9 cellular contexts compared by ENCODE assay signal in the genomic region with DNA sequence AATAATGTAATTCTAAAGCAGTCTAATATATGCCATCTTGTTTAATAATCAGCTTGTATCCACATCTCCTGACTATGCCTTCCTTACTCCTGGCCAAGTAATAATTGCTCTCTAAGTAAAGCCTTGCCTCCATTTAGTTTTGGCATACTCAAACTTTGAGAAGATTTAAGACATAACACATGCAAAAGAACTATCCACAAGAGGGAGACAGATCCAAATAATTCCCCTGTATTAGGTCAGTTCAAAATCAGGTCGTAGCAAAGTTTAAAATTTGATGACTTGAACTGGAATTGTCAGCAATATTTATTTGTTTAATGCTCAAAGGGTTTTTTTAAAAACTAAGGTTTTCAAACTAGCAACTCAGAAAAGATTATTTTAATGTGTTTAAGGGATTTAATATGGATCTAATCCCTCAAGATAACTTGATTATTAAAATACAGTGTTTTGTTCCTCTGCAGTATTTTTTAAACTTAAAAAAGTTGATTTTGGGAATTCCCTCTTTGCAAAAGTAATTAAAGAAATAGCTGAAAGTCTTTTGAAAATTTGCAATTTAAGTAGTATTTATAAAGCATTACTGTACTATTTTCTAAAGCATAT.
DNase-seq lines count a peak whose midpoint lies in the region; ATAC-seq and TF ChIP-seq lines count a peak whose summit lies in the region.
"Had no signal": no experiment of that assay in that cellular context is flagged by ENCODE, and none has a peak within 500 bp of the region (broad histone marks: within the 10 kb centered on the region; RNA-seq: fewer than 3 reads in every experiment).

No MANE protein-coding gene starts in this region.

- no peak overlapping the region for H3K4me3 Mint-ChIP-seq in CD14-positive monocyte

- DNase-seq in CD14-positive monocyte (ENCODE audit: low spot score) (no peak), HT1080 (ENCODE audit: low read depth) (peak; percentile 43), iris pigment epithelial cell (ENCODE audit: low read depth) (peak; percentile 70), aorta (no peak), MG63 (no peak)
- no peak for DNase-seq in activated CD8-positive, alpha-beta memory T cell treated with anti-CD3 and anti-CD28 coated beads for 24 hours
- DNase-seq: left cardiac atrium had no signal

- no peak overlapping the region for H3K4me3 ChIP-seq in WI38 (ENCODE audit: low read depth, low read length)
- H3K4me3 ChIP-seq in aorta (ENCODE audit: low read length in 2 of 2): no peak overlapping the region
- H3K4me3 ChIP-seq in MG63: no peak overlapping the region

- peaks cover 34 to 40% of the 10 kb centered on the region in 2 donors for H3K36me3 Mint-ChIP-seq in CD14-positive monocyte

- no peaks in the 10 kb centered on the region for H3K27me3 Mint-ChIP-seq in CD14-positive monocyte (ENCODE audit: low read depth in 3 of 3)

- H3K27ac ChIP-seq in aorta (ENCODE audit: low read depth in 1 of 2, low read length in 2 of 2): no peak overlapping the region

- peak; percentile 50 for TF ChIP-seq CTCF in CD14-positive monocyte (IDR thresholded peaks at IDR 0.05)
- TF ChIP-seq CTCF in WI38 (IDR thresholded peaks at IDR 0.05; ENCODE audit: low read depth, low read length): peak; percentile 33; the same call in 1 of the 2 replicates

- intact Hi-C loops in CD14-positive monocyte (cut with micrococcal nuclease): no loop called here
- intact Hi-C loops in aorta (cut with DNase I): loop anchor here (5.0 to 10.0 kb wide), 3 partner anchors 46 to 1074 kb away; no protein-coding TSS in a partner anchor

- no peaks in the 10 kb centered on the region for H3K4me1 ChIP-seq in aorta (ENCODE audit: control insufficient read depth in 1 of 2, insufficient read depth in 2 of 2, low read length in 2 of 2)

- peak; percentile 74 for ATAC-seq in aorta (ENCODE audit: low FRiP score)
- no peak for ATAC-seq in HG02970 (IDR thresholded peaks at IDR 0.05; ENCODE audit: low FRiP score, unreplicated experiment)

- peaks cover 14% of the 10 kb centered on the region for H3K4me1 Mint-ChIP-seq in CD14-positive monocyte

- H3K9me3 ChIP-seq in aorta (ENCODE audit: control insufficient read depth, low read length): no peaks in the 10 kb centered on the region
- no peaks in the 10 kb centered on the region for H3K9me3 ChIP-seq in MG63

- H3K27me3 ChIP-seq in aorta (ENCODE audit: control insufficient read depth in 1 of 2, insufficient read depth in 2 of 2, low read length in 1 of 2): no peaks in the 10 kb centered on the region
- H3K27me3 ChIP-seq in MG63: no peaks in the 10 kb centered on the region; the same call in 1 of the 2 replicates

- no peaks in the 10 kb centered on the region for H3K9me3 Mint-ChIP-seq in CD14-positive monocyte

- WGBS in aorta, 2 donors: 5 to 8% methylated on average over 1 of the region's 1 CpG

- no peak overlapping the region for H3K27ac Mint-ChIP-seq in CD14-positive monocyte

- H3K36me3 ChIP-seq in aorta (ENCODE audit: control insufficient read depth in 1 of 2, insufficient read depth in 2 of 2, low read length in 1 of 2) (peaks cover 3% of the 10 kb centered on the region in 2 donors), MG63 (no peaks in the 10 kb centered on the region)

Comparison
In these comparisons a context has a peak if more than half of its experiments do, and no peak if none do; other contexts are left out.
1. DNase-seq: peak in HT1080 (single experiment) and iris pigment epithelial cell (single experiment); none in CD14-positive monocyte (single experiment), aorta (0 of 2), MG63 (single experiment) and activated CD8-positive, alpha-beta memory T cell treated with anti-CD3 and anti-CD28 coated beads for 24 hours (single experiment).
2. intact Hi-C loops: an anchor here in aorta (5.0 to 10.0 kb wide); none called in CD14-positive monocyte.